In the genomic region with DNA sequence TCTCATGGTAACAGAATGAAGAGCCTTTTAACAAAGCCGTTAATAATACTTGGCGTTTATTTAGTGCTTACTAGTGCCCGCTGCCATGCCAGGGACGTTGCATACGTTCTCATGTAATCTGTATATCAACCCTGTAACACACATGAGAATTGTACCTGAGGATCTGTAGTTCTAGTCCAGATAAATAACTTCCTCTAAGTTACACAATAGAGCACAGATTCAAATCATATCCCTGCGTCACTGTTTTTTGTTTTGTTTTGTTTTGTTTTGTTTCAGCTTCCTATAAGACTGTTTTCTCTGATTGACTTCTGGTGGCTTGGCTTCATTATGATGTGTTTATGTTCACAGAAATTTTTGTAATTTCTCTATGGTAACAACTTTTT, we compare ENCODE assay signal across 8 cellular contexts. TPM values are rescaled to one million over a fixed set of nuclear protein-coding genes. Genes with fewer than 3 reads are reported as not detected.
DNase-seq lines count a peak whose midpoint lies in the region; ATAC-seq, FAIRE-seq and TF ChIP-seq lines count a peak whose summit lies in the region.

No MANE protein-coding gene starts in this region.

- peaks cover 20% of the 10 kb centered on the region for H3K36me3 ChIP-seq in astrocyte (ENCODE audit: insufficient read depth, low read length)

- H3K27ac ChIP-seq in C4-2B (peak overlapping the region; percentile 71), astrocyte (ENCODE audit: low read depth, low read length) (no peak overlapping the region)

- peaks cover 25% of the 10 kb centered on the region for H4K20me1 ChIP-seq in astrocyte (ENCODE audit: insufficient read depth, low read length)

- ATAC-seq in HG02943 (IDR thresholded peaks at IDR 0.05; ENCODE audit: low read depth, unreplicated experiment): peak; percentile 18
- ATAC-seq in memory B cell (ENCODE audit: low read depth): peak; percentile 68
- no peak for ATAC-seq in HG03460 (IDR thresholded peaks at IDR 0.05; ENCODE audit: unreplicated experiment)
- ATAC-seq in HG03469 (IDR thresholded peaks at IDR 0.05; ENCODE audit: unreplicated experiment): no peak

- DNase-seq in astrocyte (ENCODE audit: low read depth) (no peak), memory B cell (ENCODE audit: low spot score in 2 of 2) (peak in 1 of 2 donors; percentile 28), NCI-H146 treated with DMSO at 0.1 percent for 48 hours (lab: John Stamatoyannopoulos, UW; ENCODE audit: unreplicated experiment) (no peak), NCI-H2227 treated with DMSO at 0.1 percent for 48 hours (lab: John Stamatoyannopoulos, UW) (no peak)

- FAIRE-seq in astrocyte (lab: Jason Lieb, UNC): no peak

- no peaks in the 10 kb centered on the region for H3K9me3 Mint-ChIP-seq in astrocyte (ENCODE audit: unreplicated experiment)
- no peaks in the 10 kb centered on the region for H3K9me3 Mint-ChIP-seq in memory B cell

- H3K27me3 ChIP-seq in astrocyte (ENCODE audit: insufficient read depth, low read length): no peaks in the 10 kb centered on the region

- H3K4me1 ChIP-seq in astrocyte (ENCODE audit: insufficient read depth, low read length): no peaks in the 10 kb centered on the region

- no peaks in the 10 kb centered on the region for H3K27me3 Mint-ChIP-seq in astrocyte (ENCODE audit: low read depth, unreplicated experiment)
- no peaks in the 10 kb centered on the region for H3K27me3 Mint-ChIP-seq in memory B cell

- H3K79me2 ChIP-seq in astrocyte (ENCODE audit: insufficient read depth, low read length): peaks cover 61% of the 10 kb centered on the region

- H3K4me3 ChIP-seq in astrocyte (ENCODE audit: insufficient read depth, low read depth, low read length): peak overlapping the region; percentile 70

- peaks cover 13% of the 10 kb centered on the region for H3K4me1 Mint-ChIP-seq in astrocyte (ENCODE audit: low read depth, unreplicated experiment)
- H3K4me1 Mint-ChIP-seq in memory B cell: peaks cover 37% of the 10 kb centered on the region

- no peak for TF ChIP-seq CTCF in C4-2B (conservative IDR thresholded peaks at IDR 0.05)
- no peak for TF ChIP-seq CTCF in astrocyte (IDR thresholded peaks at IDR 0.05; ENCODE audit: insufficient read depth, low read depth, low read length)

- peak overlapping the region; percentile 90 for H3K4me2 ChIP-seq in astrocyte (ENCODE audit: low read length)

- peaks cover 4% of the 10 kb centered on the region for H3K9me3 ChIP-seq in astrocyte (ENCODE audit: insufficient read depth, low read depth, low read length)

- H3K9ac ChIP-seq in astrocyte (ENCODE audit: low read length): peak overlapping the region; percentile 75

- H3K4me3 Mint-ChIP-seq in astrocyte (ENCODE audit: unreplicated experiment) (peak overlapping the region; percentile 98), memory B cell (peak overlapping the region; percentile 92)

- peak overlapping the region; percentile 77 for H2AFZ ChIP-seq in astrocyte (ENCODE audit: low read depth, low read length)

- peak overlapping the region; percentile 88 for H3K27ac Mint-ChIP-seq in astrocyte (ENCODE audit: unreplicated experiment)
- H3K27ac Mint-ChIP-seq in memory B cell: peak overlapping the region; percentile 94

- H3K36me3 Mint-ChIP-seq in astrocyte (ENCODE audit: low read depth, unreplicated experiment): no peaks in the 10 kb centered on the region
- H3K36me3 Mint-ChIP-seq in memory B cell: peaks cover 27% of the 10 kb centered on the region

RNA-seq across cellular contexts. Expression of a gene that starts 0.6 kb away (rescaled TPM):
- 1.9 and 2.5 TPM in 2 replicates for total RNA-seq in astrocyte

RNA-seq across cellular contexts. Expression of a gene that starts 16.7 kb away (rescaled TPM):
- 21.8 and 25.1 TPM in 2 replicates for total RNA-seq in astrocyte

RNA-seq across cellular contexts. Expression of a gene that starts 44.6 kb away (rescaled TPM):
- 0.48 and 0.75 TPM in 2 replicates for total RNA-seq in astrocyte

Comparison
In these comparisons a context has a peak if more than half of its experiments do, and no peak if none do; other contexts are left out.
1. ATAC-seq: peak in HG02943 (single experiment) and memory B cell (single experiment); none in HG03460 (single experiment) and HG03469 (single experiment).